1 cellular context compared by ENCODE assay signal in the genomic region with DNA sequence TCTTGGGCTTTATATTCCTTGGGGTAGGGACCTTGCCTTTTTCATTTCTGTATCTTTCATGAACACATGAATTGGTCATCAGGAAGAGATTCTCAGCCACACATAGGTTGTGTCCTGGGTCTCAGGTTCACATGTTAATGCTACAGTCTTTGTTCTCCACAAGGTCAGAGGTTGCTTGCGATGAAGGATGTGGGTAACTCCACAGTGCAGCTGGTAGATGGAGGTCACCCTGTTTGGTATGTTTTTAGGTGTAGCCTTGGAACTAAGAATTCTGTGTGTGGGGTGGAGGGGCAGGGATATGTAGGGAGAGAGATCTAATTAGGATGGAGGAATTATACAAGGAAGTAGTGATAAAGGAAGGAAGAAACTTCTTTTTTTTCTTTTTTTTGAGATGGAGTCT.
TF ChIP-seq lines count a peak whose summit lies in the region.

No MANE protein-coding gene starts in this region.

TF ChIP-seq in A549, 52 proteins besides CTCF, POLR2A, EP300 and RAD21 (continued from another document):
- no peak for TF ChIP-seq KDM1A (IDR thresholded peaks at IDR 0.05; ENCODE audit: low read depth)
- TF ChIP-seq, protein P1, sequence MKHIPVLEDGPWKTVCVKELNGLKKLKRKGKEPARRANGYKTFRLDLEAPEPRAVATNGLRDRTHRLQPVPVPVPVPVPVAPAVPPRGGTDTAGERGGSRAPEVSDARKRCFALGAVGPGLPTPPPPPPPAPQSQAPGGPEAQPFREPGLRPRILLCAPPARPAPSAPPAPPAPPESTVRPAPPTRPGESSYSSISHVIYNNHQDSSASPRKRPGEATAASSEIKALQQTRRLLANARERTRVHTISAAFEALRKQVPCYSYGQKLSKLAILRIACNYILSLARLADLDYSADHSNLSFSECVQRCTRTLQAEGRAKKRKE (CRISPR knock-in tag; IDR thresholded peaks at IDR 0.05; ENCODE audit: low read depth), result no peak
- no peak for TF ChIP-seq NPAS2 (CRISPR knock-in tag; IDR thresholded peaks at IDR 0.05; ENCODE audit: borderline replicate concordance)
- no peak for TF ChIP-seq TP53 (CRISPR knock-in tag; IDR thresholded peaks at IDR 0.05)
- TF ChIP-seq POLR2AphosphoS2 (conservative IDR thresholded peaks at IDR 0.05; ENCODE audit: low read length), result no peak
